8 cellular contexts compared by ENCODE assay signal in the genomic region with DNA sequence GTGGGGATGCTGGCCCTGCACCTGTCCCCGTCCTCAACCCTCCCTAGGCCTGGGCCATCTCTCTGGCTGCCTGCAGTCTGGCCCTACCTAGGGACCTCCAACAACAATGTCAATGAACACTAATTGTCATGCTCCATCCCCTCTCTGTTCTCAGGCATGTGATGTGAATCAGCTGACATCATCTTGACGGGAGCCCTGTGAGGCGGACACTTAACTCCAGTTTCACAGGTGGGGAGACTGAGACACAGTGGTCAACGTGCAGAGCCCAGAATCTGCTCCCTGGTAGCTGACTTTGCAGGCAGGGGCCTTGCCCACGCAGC. TPM values are rescaled to one million over a fixed set of nuclear protein-coding genes. Genes with fewer than 3 reads are reported as not detected.
DNase-seq lines count a peak whose midpoint lies in the region; TF ChIP-seq lines count a peak whose summit lies in the region.

No MANE protein-coding gene starts in this region.

- WGBS in GM23248 (ENCODE audit: low coverage in 1 of 2, low lambda C conversion rate in 2 of 2, missing lambda C conversion rate in 2 of 2), 2 experiments, result 14 to 21% methylated on average over 5 of the region's 5 CpGs

- H3K9me2 ChIP-seq in GM23248 (ENCODE audit: insufficient read depth), result no peaks in the 10 kb centered on the region

- peak overlapping the region; percentile 79 for H3K27ac ChIP-seq in GM23248

- peak overlapping the region; percentile 94 for H3K4me2 ChIP-seq in GM23248 (ENCODE audit: unreplicated experiment)

- H3K27me3 ChIP-seq in GM23248 (replicated peaks; ENCODE audit: insufficient read depth), result no peaks in the 10 kb centered on the region

- H4K20me1 ChIP-seq in GM23248 (ENCODE audit: insufficient read depth), result no peaks in the 10 kb centered on the region

- peak; percentile 26 for DNase-seq in GM23248
- no peak for DNase-seq in foreskin fibroblast
- DNase-seq in retinal pigment epithelial cell (ENCODE audit: low read depth), result no peak
- no peak for DNase-seq in ureter (ENCODE audit: low spot score)
- DNase-seq in D341Med (ENCODE audit: low spot score), result no peak
- DNase-seq in dermis blood vessel endothelial cell, result no peak
- DNase-seq in NCI-H1092 (lab: John Stamatoyannopoulos, UW), result no peak

- H3K36me3 ChIP-seq in GM23248 (ENCODE audit: low read depth), result no peaks in the 10 kb centered on the region

- TF ChIP-seq CTCF in WI38 (IDR thresholded peaks at IDR 0.05; ENCODE audit: low read depth, low read length) (no peak), foreskin fibroblast (IDR thresholded peaks at IDR 0.05; ENCODE audit: low read depth, low read length) (no peak), retinal pigment epithelial cell (conservative IDR thresholded peaks at IDR 0.05; ENCODE audit: low read depth, low read length) (no peak)

- H2AFZ ChIP-seq in GM23248, result peak overlapping the region; percentile 91

- H3K4me1 ChIP-seq in GM23248 (ENCODE audit: insufficient read depth), result peaks cover 27% of the 10 kb centered on the region

- 0 out of 2 replicates have a peak, but pooled peaks cover 3% of the 10 kb centered on the region for H3F3A ChIP-seq in GM23248 (ENCODE audit: insufficient read depth)

- in situ Hi-C loops in GM23248 (cut with MboI), result no loop called here

- peak overlapping the region; percentile 89 for H3K4me3 ChIP-seq in GM23248
- H3K4me3 ChIP-seq in WI38 (ENCODE audit: low read depth, low read length), result peak overlapping the region; percentile 89
- H3K4me3 ChIP-seq in foreskin fibroblast (ENCODE audit: low read depth in 1 of 2, low read length in 2 of 2), result peak overlapping the region; percentile 62 to 95
- peak overlapping the region; percentile 40 for H3K4me3 ChIP-seq in retinal pigment epithelial cell (ENCODE audit: low read length)

- no peaks in the 10 kb centered on the region for H3K9me3 ChIP-seq in GM23248 (ENCODE audit: low read depth)

- H3K79me2 ChIP-seq in GM23248 (ENCODE audit: insufficient read depth), result 0 out of 2 replicates have a peak, but pooled peaks cover 8% of the 10 kb centered on the region

- H3K9ac ChIP-seq in GM23248, result peak overlapping the region; percentile 96

RNA-seq across cellular contexts. Expression of gene TCEA2, which starts 0.8 kb away (rescaled TPM):
- 34.3 and 39.2 TPM in 2 replicates for total RNA-seq in GM23248 (2014; rRNA removed; shearing (Covaris generic))
- polyA plus RNA-seq in GM23248 (2016; fragmentation: Nextera tagmentation; extraction: Ambion mirVana), result 67.9 and 70.7 TPM in 2 replicates
- total RNA-seq in ureter (43.6 TPM), dermis blood vessel endothelial cell (35.8 and 45.9 TPM in 2 replicates)

RNA-seq across cellular contexts. Expression of gene SOX18, which starts 12.8 kb away (rescaled TPM):
- not detected in 2 replicates for total RNA-seq in GM23248 (2014; rRNA removed; shearing (Covaris generic))
- not detected in 2 replicates for polyA plus RNA-seq in GM23248 (2016; fragmentation: Nextera tagmentation; extraction: Ambion mirVana)
- total RNA-seq in ureter, result 28.1 TPM
- 82.5 and 123 TPM in 2 replicates for total RNA-seq in dermis blood vessel endothelial cell

RNA-seq across cellular contexts. Expression of gene RGS19, which starts 17.1 kb away (rescaled TPM):
- total RNA-seq in GM23248 (2014; rRNA removed; shearing (Covaris generic)), result 7.0 and 13.2 TPM in 2 replicates
- polyA plus RNA-seq in GM23248 (2016; fragmentation: Nextera tagmentation; extraction: Ambion mirVana), result 18.7 and 20.9 TPM in 2 replicates
- total RNA-seq in ureter (10.3 TPM), dermis blood vessel endothelial cell (29.3 and 44.6 TPM in 2 replicates)

RNA-seq across cellular contexts. Expression of gene OPRL1, which starts 17.6 kb away (rescaled TPM):
- 0.86 and 1.1 TPM in 2 replicates for total RNA-seq in GM23248 (2014; rRNA removed; shearing (Covaris generic))
- 0.35 and 0.53 TPM in 2 replicates for polyA plus RNA-seq in GM23248 (2016; fragmentation: Nextera tagmentation; extraction: Ambion mirVana)
- total RNA-seq in ureter, result 0.42 TPM
- 3.2 and 5.4 TPM in 2 replicates for total RNA-seq in dermis blood vessel endothelial cell

RNA-seq across cellular contexts. Expression of gene LKAAEAR1, which starts 22.0 kb away (rescaled TPM):
- 3.7 TPM in 1 of 2 replicates, not detected in the other for total RNA-seq in GM23248 (2014; rRNA removed; shearing (Covaris generic))
- 0.59 TPM in 1 of 2 replicates, not detected in the other for polyA plus RNA-seq in GM23248 (2016; fragmentation: Nextera tagmentation; extraction: Ambion mirVana)
- total RNA-seq in ureter (not detected), dermis blood vessel endothelial cell (not detected in 2 replicates)

Comparison
In these comparisons a context has a peak if more than half of its experiments do, and no peak if none do; other contexts are left out.
1. RNA of gene SOX18, which starts 12.8 kb away (total RNA-seq): 82.5 to 123 TPM in dermis blood vessel endothelial cell and 28.1 TPM in ureter (single experiment); not detected in GM23248; every median in the first group is over 10 times any median in the second.
2. Peak in every context shown above with its lines, with median percentiles within 50 percentile points of each other: H3K4me3 ChIP-seq.